25 cellular contexts compared by ENCODE assay signal in genomic region chr1:50812346-50812745, GRCh38.
DNase-seq lines count a peak whose midpoint lies in the region; ATAC-seq, FAIRE-seq and TF ChIP-seq lines count a peak whose summit lies in the region.
"Had no signal": no experiment of that assay in that cellular context is flagged by ENCODE, and none has a peak within 500 bp of the region (broad histone marks: within the 10 kb centered on the region; RNA-seq: fewer than 3 reads in every experiment).

No MANE protein-coding gene starts in this region.

- WGBS in mesenchymal stem cell = 99% methylated on average over 4 of the region's 4 CpGs

- no peak overlapping the region for H3K9ac ChIP-seq in kidney (ENCODE audit: low read length in 2 of 2)
- no peak overlapping the region for H3K9ac ChIP-seq in mesenchymal stem cell (ENCODE audit: low read length)
- H3K9ac ChIP-seq: BLaER1 had no signal

- intact Hi-C loops in tibial artery (cut with DNase I; ENCODE audit: low total_unique reads) (no loop called here), kidney (cut with DNase I) (no loop called here)

- H2BK5ac ChIP-seq in mesenchymal stem cell (ENCODE audit: low read depth, low read length, poor library complexity, severe bottlenecking) = no peak overlapping the region

- no peak overlapping the region for H4K8ac ChIP-seq in mesenchymal stem cell (ENCODE audit: low read length)

- TF ChIP-seq CTCF in GM12865 (IDR thresholded peaks at IDR 0.05; ENCODE audit: insufficient read depth, low read depth, low read length, missing control alignments) (no peak), tibial artery (IDR thresholded peaks at IDR 0.05) (no peak), kidney (IDR thresholded peaks at IDR 0.05; ENCODE audit: borderline replicate concordance, extremely low read depth, insufficient read depth) (no peak)

- H3K79me1 ChIP-seq in mesenchymal stem cell (replicated peaks; ENCODE audit: low read length, poor library complexity, severe bottlenecking) = peaks cover 26% of the 10 kb centered on the region

- H4K91ac ChIP-seq in mesenchymal stem cell (ENCODE audit: low read length) = no peak overlapping the region

- H3K4me1 ChIP-seq in tibial artery (no peaks in the 10 kb centered on the region), kidney (ENCODE audit: control insufficient read depth in 1 of 2, insufficient read depth in 1 of 2, low read depth in 1 of 2, low read length in 2 of 2) (no peaks in the 10 kb centered on the region), mesenchymal stem cell (ENCODE audit: control insufficient read depth, insufficient read depth, low read depth, low read length) (no peaks in the 10 kb centered on the region)
- H3K4me1 ChIP-seq: BLaER1, Caco-2 had no signal

- H3K27ac ChIP-seq in tibial artery = no peak overlapping the region
- H3K27ac ChIP-seq in kidney (ENCODE audit: low read depth in 2 of 2, low read length in 2 of 2) = no peak overlapping the region
- no peak overlapping the region for H3K27ac ChIP-seq in mesenchymal stem cell (ENCODE audit: low read length, poor library complexity, severe bottlenecking)
- H3K27ac ChIP-seq: 22Rv1, BLaER1 had no signal

- H2BK12ac ChIP-seq in mesenchymal stem cell (ENCODE audit: low read length in 2 of 2) = no peak overlapping the region

- H2AFZ ChIP-seq in mesenchymal stem cell (ENCODE audit: low read depth, low read length) = no peak overlapping the region

- H3K36me3 ChIP-seq in tibial artery (no peaks in the 10 kb centered on the region), kidney (ENCODE audit: control insufficient read depth in 1 of 2, insufficient read depth in 2 of 2, low read length in 2 of 2) (no peaks in the 10 kb centered on the region), mesenchymal stem cell (ENCODE audit: control insufficient read depth in 1 of 2, insufficient read depth in 2 of 2, low read depth in 1 of 2, low read length in 2 of 2) (no peaks in the 10 kb centered on the region)

- H3K9me3 ChIP-seq in tibial artery (peaks cover 0 to 9% (median 3%) of the 10 kb centered on the region in 3 donors), kidney (ENCODE audit: control insufficient read depth in 1 of 2, low read length in 2 of 2) (peaks cover 0 to 10% of the 10 kb centered on the region in 2 donors), mesenchymal stem cell (ENCODE audit: control insufficient read depth, low read length) (peaks cover 11% of the 10 kb centered on the region)
- H3K9me3 ChIP-seq: Caco-2 had no signal

- no peak overlapping the region for H3K4ac ChIP-seq in mesenchymal stem cell (ENCODE audit: low read depth in 1 of 2, low read length in 2 of 2)

- H3K27me3 ChIP-seq in tibial artery = no peaks in the 10 kb centered on the region
- H3K27me3 ChIP-seq in mesenchymal stem cell (ENCODE audit: control insufficient read depth in 1 of 2, insufficient read depth in 1 of 2, low read length in 2 of 2) = no peaks in the 10 kb centered on the region
- H3K27me3 ChIP-seq: BLaER1 had no signal

- no peak for FAIRE-seq in kidney (lab: Jason Lieb, UNC)
- FAIRE-seq: GM12892 had no signal

- no peak overlapping the region for H3K23ac ChIP-seq in mesenchymal stem cell (ENCODE audit: low read length in 2 of 2)

- H3K4me3 ChIP-seq in GM12865 (ENCODE audit: low read depth, low read length) = no peak overlapping the region
- no peak overlapping the region for H3K4me3 ChIP-seq in tibial artery
- H3K4me3 ChIP-seq in kidney (ENCODE audit: low read length in 2 of 2) = no peak overlapping the region
- no peak overlapping the region for H3K4me3 ChIP-seq in mesenchymal stem cell (ENCODE audit: insufficient read depth in 1 of 2, low read depth in 1 of 2, low read length in 2 of 2)
- H3K4me3 ChIP-seq: BLaER1 had no signal

- H2BK120ac ChIP-seq in mesenchymal stem cell (ENCODE audit: low read depth, low read length) = no peak overlapping the region

- peak; percentile 19 for DNase-seq in GM12865 (ENCODE audit: low read depth)
- no peak for DNase-seq in tibial artery
- no peak for DNase-seq in kidney
- DNase-seq in mesenchymal stem cell = no peak
- DNase-seq: ACHN; Caco-2; CD4-positive, alpha-beta T cell; DND-41; H7; KBM-7; NCI-H1092 treated with DMSO at 0.1 percent for 48 hours; NCI-H1436 treated with DMSO at 0.1 percent for 48 hours; NCI-H2029; NCI-H2227 treated with DMSO at 0.1 percent for 48 hours; NCI-H510A; T-cell had no signal

- H3K14ac ChIP-seq in mesenchymal stem cell (ENCODE audit: low read length in 2 of 2) = no peak overlapping the region

- H2AK5ac ChIP-seq in mesenchymal stem cell (ENCODE audit: low read length, severe bottlenecking) = no peak overlapping the region

- no peak overlapping the region for H2BK15ac ChIP-seq in mesenchymal stem cell (ENCODE audit: low read depth, poor library complexity, severe bottlenecking)

- no peak overlapping the region for H3K18ac ChIP-seq in mesenchymal stem cell (ENCODE audit: low read depth in 1 of 2, low read length in 2 of 2)

- ATAC-seq in GM18867 (IDR thresholded peaks at IDR 0.05; ENCODE audit: unreplicated experiment) = peak; percentile 93
- peak; percentile 70 for ATAC-seq in HG02938 (IDR thresholded peaks at IDR 0.05; ENCODE audit: unreplicated experiment)
- peak; percentile 46 for ATAC-seq in HG03520 (IDR thresholded peaks at IDR 0.05; ENCODE audit: unreplicated experiment)
- no peak for ATAC-seq in GM18907 (IDR thresholded peaks at IDR 0.05; ENCODE audit: unreplicated experiment)
- ATAC-seq: Panc1, SK-N-SH treated with all-trans-retinoic acid at 6 μM for 48 hours, T-cell had no signal

- H3K4me2 ChIP-seq in mesenchymal stem cell (ENCODE audit: low read length, poor library complexity, severe bottlenecking) = no peak overlapping the region
- H3K4me2 ChIP-seq: BLaER1 had no signal
